ENCODE assay signal across 9 cellular contexts in the genomic region with DNA sequence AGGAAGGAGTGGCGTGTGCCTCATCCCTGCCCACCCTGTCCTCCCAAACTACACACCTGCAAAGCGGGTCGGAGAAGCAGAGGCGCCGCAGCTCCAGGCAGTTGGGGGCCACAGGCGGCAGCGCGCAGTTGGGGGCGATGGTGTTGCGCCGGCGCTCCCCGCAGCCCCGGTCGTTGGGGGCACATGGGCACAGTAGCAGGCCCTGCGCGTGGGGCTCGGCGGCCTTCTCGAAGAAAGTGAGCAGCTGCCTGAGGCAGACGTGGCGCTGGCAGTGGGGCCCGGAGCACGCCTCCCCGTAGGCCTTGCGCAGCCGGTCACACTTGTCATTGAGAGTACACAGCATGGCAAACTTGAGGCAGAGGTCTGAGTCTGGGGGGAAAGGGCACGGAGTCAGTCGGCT. TPM values are rescaled to one million over a fixed set of nuclear protein-coding genes. Genes with fewer than 3 reads are reported as not detected.
"Had no signal": no experiment of that assay in that cellular context is flagged by ENCODE, and none has a peak within 500 bp of the region (broad histone marks: within the 10 kb centered on the region; RNA-seq: fewer than 3 reads in every experiment).

No MANE protein-coding gene starts in this region.

- H3K4me2 ChIP-seq: KMS-11 had no signal

- H3K9ac ChIP-seq: GM23248, KMS-11 had no signal

- H3K4me3 Mint-ChIP-seq: H9 had no signal

- DNase-seq: GM23248, H9, HCEC 1CT, Karpas-422, KBM-7 had no signal

- H2AFZ ChIP-seq: GM23248 had no signal

- H3K4me3 ChIP-seq: GM23248 had no signal

- FAIRE-seq: HepG2 had no signal

- H3K9me3 Mint-ChIP-seq: H9 had no signal

- H3K27ac ChIP-seq: GM23248, KMS-11 had no signal

- ATAC-seq: HepG2 had no signal

RNA-seq across cellular contexts. Expression of gene GFRA3, which starts 16.8 kb away (rescaled TPM):
- total RNA-seq: GM23248, H4, HT1080 had no signal
- polyA plus RNA-seq: GM23248 had no signal
